8 cellular contexts compared by ENCODE assay signal in genomic region chr20:33666293-33667244, GRCh38. TPM values are rescaled to one million over a fixed set of nuclear protein-coding genes. Genes with fewer than 3 reads are reported as not detected.
DNase-seq lines count a peak whose midpoint lies in the region; ATAC-seq and TF ChIP-seq lines count a peak whose summit lies in the region.

ACTL10 (plus strand) TSS chr20:33666943; CDS start chr20:33667498, 555 bp downstream.

- H3K27me3 Mint-ChIP-seq in Calu3 (ENCODE audit: unreplicated experiment) (no peaks in the 10 kb centered on the region), nephron (ENCODE audit: low read depth) (peaks cover 3% of the 10 kb centered on the region)

- H3K9me3 Mint-ChIP-seq in Calu3 (ENCODE audit: low read depth, unreplicated experiment) (no peaks in the 10 kb centered on the region), nephron (no peaks in the 10 kb centered on the region)

- peaks cover 23% of the 10 kb centered on the region for H3K4me1 ChIP-seq in HUES48 (ENCODE audit: control insufficient read depth, insufficient read depth, low read length)

- TF ChIP-seq POLR2A in Raji (IDR thresholded peaks at IDR 0.05; ENCODE audit: insufficient read depth, low read depth, low read length) = peak; percentile 96

- CTCF ChIA-PET in Calu3 (lab: Charles Lee) = interaction anchor here (0.6 to 3.4 kb wide), 17 partner anchors 10 to 403 kb away, joined by 3 to 47 read pairs (median 3); partner anchors contain the start of genes CBFA2T2, CDK5RAP1, PXMP4 and ZNF341

- H3K9me3 ChIP-seq in HUES48 (ENCODE audit: control insufficient read depth, insufficient read depth, low read length) = no peaks in the 10 kb centered on the region

- ATAC-seq in GM21367 (IDR thresholded peaks at IDR 0.05; ENCODE audit: unreplicated experiment) = peak; percentile 59
- peak; percentile 70 for ATAC-seq in stimulated activated naive CD8-positive, alpha-beta T cell treated with anti-CD3 and anti-CD28 coated beads, Interleukin-15, Interleukin-2, amounts not matched to agents 100 U/mL and 50 U/mL, for 24 hours

- peak within 1 kb of the TSS; percentile 90 for H3K27ac Mint-ChIP-seq in Calu3 (ENCODE audit: unreplicated experiment)
- H3K27ac Mint-ChIP-seq in nephron = peak within 1 kb of the TSS; percentile 39 to 83 (median 66)

- no peak for TF ChIP-seq CTCF in Calu3 (IDR thresholded peaks at IDR 0.05; ENCODE audit: unreplicated experiment)
- peak; percentile 33 for TF ChIP-seq CTCF in fibroblast of villous mesenchyme (IDR thresholded peaks at IDR 0.05; ENCODE audit: insufficient read depth, low read depth, low read length)
- TF ChIP-seq CTCF in nephron (IDR thresholded peaks at IDR 0.05; ENCODE audit: unreplicated experiment in 3 of 3) = peak in 1 of 3 experiments; percentile 15

- peak within 1 kb of the TSS; percentile 62 for H3K4me3 ChIP-seq in HUES48 (ENCODE audit: low read depth, low read length)
- peak within 1 kb of the TSS; percentile 50 for H3K4me3 ChIP-seq in fibroblast of villous mesenchyme (ENCODE audit: low read depth, low read length)

- TSS peak; percentile 22 for BruUV-seq in Calu3 (replicated peaks; lab: Mats Ljungman, UMichigan)

- H3K4me3 Mint-ChIP-seq in Calu3 (ENCODE audit: low read depth, unreplicated experiment) = peak within 1 kb of the TSS; percentile 77
- peak within 1 kb of the TSS; percentile 84 to 91 (median 89) for H3K4me3 Mint-ChIP-seq in nephron

- peaks cover 31% of the 10 kb centered on the region for H3K36me3 ChIP-seq in HUES48 (ENCODE audit: control insufficient read depth, insufficient read depth, low read length)

- H3K36me3 Mint-ChIP-seq in Calu3 (ENCODE audit: insufficient read depth, unreplicated experiment) = peaks cover 67% of the 10 kb centered on the region
- peaks cover 3% of the 10 kb centered on the region for H3K36me3 Mint-ChIP-seq in nephron (ENCODE audit: low read depth)

- H3K9ac ChIP-seq in HUES48 (ENCODE audit: low read depth, low read length) = no peak within 1 kb of the TSS; the same call in 1 of the 2 replicates

- H3K27ac ChIP-seq in HUES48 (ENCODE audit: low read depth, low read length) = peak within 1 kb of the TSS; percentile 67

- H3K4me1 Mint-ChIP-seq in Calu3 (ENCODE audit: low read depth, unreplicated experiment) (peaks cover 39% of the 10 kb centered on the region), nephron (peaks cover 31% of the 10 kb centered on the region)

- DNase-seq in Calu3 = peak; percentile 99
- DNase-seq in activated gamma-delta T cell treated with Interleukin-2 at 50 U/mL for 16 hours = peak; percentile 79
- DNase-seq in fibroblast of villous mesenchyme (ENCODE audit: low read depth) = peak; percentile 97
- DNase-seq in stimulated activated naive CD8-positive, alpha-beta T cell treated with anti-CD3 and anti-CD28 coated beads, Interleukin-15, Interleukin-2, amounts not matched to agents 100 U/mL and 50 U/mL, for 24 hours = peak; percentile 91

- intact Hi-C loops in Calu3 (cut with micrococcal nuclease; ENCODE audit: unreplicated experiment) = loop anchor here (5.0 to 10.0 kb wide), 3 partner anchors 66 to 448 kb away; partner anchors contain the start of genes CDK5RAP1, EIF2S2 and ZNF341

- H3K27me3 ChIP-seq in HUES48 (ENCODE audit: control insufficient read depth, insufficient read depth, low read length) = peaks cover 7% of the 10 kb centered on the region

RNA-seq across cellular contexts. Expression of gene ACTL10, which starts in this region (rescaled TPM):
- total RNA-seq in Calu3 (2022) = 5.4 and 7.3 TPM in 2 replicates
- total RNA-seq in fibroblast of villous mesenchyme = 1.7 and 2.6 TPM in 2 replicates

Comparison
In these comparisons a context has a peak if more than half of its experiments do, and no peak if none do; other contexts are left out.
1. Peak in every context shown above with its lines: DNase-seq, ATAC-seq, H3K4me3 ChIP-seq and H3K27ac ChIP-seq.